Comparison of ENCODE assay signal across 8 cellular contexts in the genomic region with DNA sequence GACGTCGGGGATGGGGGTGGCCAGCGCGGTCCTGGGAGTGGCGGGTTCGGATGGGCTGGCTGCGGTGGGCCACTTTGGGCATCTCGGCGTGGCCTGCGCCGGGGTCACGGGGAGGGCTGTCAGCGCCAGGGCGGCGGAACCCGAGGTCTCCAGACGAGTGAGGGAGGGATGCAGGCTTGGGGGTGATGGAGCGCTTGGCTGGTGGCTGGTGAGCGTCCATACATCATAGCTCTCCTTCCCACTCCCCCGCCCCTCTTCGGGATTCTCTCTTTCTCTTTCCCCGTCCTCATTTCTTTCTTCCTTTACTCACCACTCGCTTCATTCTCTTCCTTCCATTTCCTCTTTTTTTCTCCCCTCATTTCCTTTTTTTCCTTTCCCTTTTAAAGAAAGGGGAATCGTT.
DNase-seq lines count a peak whose midpoint lies in the region; ATAC-seq and TF ChIP-seq lines count a peak whose summit lies in the region.

No MANE protein-coding gene starts in this region.

- no peaks in the 10 kb centered on the region for H3K36me3 Mint-ChIP-seq in activated CD4-positive, alpha-beta memory T cell treated with anti-CD3 and anti-CD28 coated beads for 36 hours

- no peak for TF ChIP-seq CTCF in right atrium auricular region (IDR thresholded peaks at IDR 0.05)

- H3K27ac ChIP-seq in right atrium auricular region (peak overlapping the region in 1 of 2 donors; percentile 41), skin epidermis (peak overlapping the region in 11 of 21 experiments; percentile 1 to 72 (median 48))

- ATAC-seq in GM21717 (IDR thresholded peaks at IDR 0.05; ENCODE audit: unreplicated experiment) (no peak), GM19328 (IDR thresholded peaks at IDR 0.05; ENCODE audit: unreplicated experiment) (no peak)

- H3K27me3 ChIP-seq in right atrium auricular region: no peaks in the 10 kb centered on the region

- intact Hi-C loops in activated CD4-positive, alpha-beta memory T cell treated with anti-CD3 and anti-CD28 coated beads for 36 hours (cut with micrococcal nuclease): loop anchor here (10.0 kb wide), 1 partner anchor 261 kb away; the partner anchor contains the start of gene E2F7

- POLR2A ChIA-PET in activated CD4-positive, alpha-beta memory T cell treated with anti-CD3 and anti-CD28 coated beads for 36 hours (lab: Charles Lee): no interaction called here

- H3K4me1 Mint-ChIP-seq in activated CD4-positive, alpha-beta memory T cell treated with anti-CD3 and anti-CD28 coated beads for 36 hours (ENCODE audit: low read depth): peaks cover 6% of the 10 kb centered on the region

- peak overlapping the region; percentile 10 for H3K4me3 Mint-ChIP-seq in activated CD4-positive, alpha-beta memory T cell treated with anti-CD3 and anti-CD28 coated beads for 36 hours

- peak overlapping the region; percentile 52 to 62 for H3K4me3 ChIP-seq in right atrium auricular region
- H3K4me3 ChIP-seq in skin epidermis: peak overlapping the region; percentile 26 to 58 (median 45)

- no peaks in the 10 kb centered on the region for H3K36me3 ChIP-seq in right atrium auricular region

- no peaks in the 10 kb centered on the region for H3K9me3 ChIP-seq in right atrium auricular region

- H3K4me1 ChIP-seq in right atrium auricular region: peaks cover 0 to 8% of the 10 kb centered on the region in 2 donors

- no peaks in the 10 kb centered on the region for H3K9me3 Mint-ChIP-seq in activated CD4-positive, alpha-beta memory T cell treated with anti-CD3 and anti-CD28 coated beads for 36 hours

- DNase-seq in DMS53 (lab: John Stamatoyannopoulos, UW): peak; percentile 33
- DNase-seq in DMS53 treated with DMSO at 0.1 percent for 48 hours (lab: John Stamatoyannopoulos, UW; ENCODE audit: unreplicated experiment): no peak
- no peak for DNase-seq in activated CD4-positive, alpha-beta memory T cell treated with anti-CD3 and anti-CD28 coated beads for 36 hours
- DNase-seq in right atrium auricular region (ENCODE audit: low spot score): no peak
- no peak for DNase-seq in NCI-H1436 treated with DMSO at 0.1 percent for 48 hours (lab: John Stamatoyannopoulos, UW)

- H3K27me3 Mint-ChIP-seq in activated CD4-positive, alpha-beta memory T cell treated with anti-CD3 and anti-CD28 coated beads for 36 hours: peaks cover 41% of the 10 kb centered on the region

- CTCF ChIA-PET in activated CD4-positive, alpha-beta memory T cell treated with anti-CD3 and anti-CD28 coated beads for 36 hours (lab: Charles Lee): no interaction called here

- H3K27ac Mint-ChIP-seq in activated CD4-positive, alpha-beta memory T cell treated with anti-CD3 and anti-CD28 coated beads for 36 hours: no peak overlapping the region
